Comparison of ENCODE assay signal across 9 cellular contexts in genomic region chr17:57357830-57358426, GRCh38.
A peak's percentile ranks its signal among the peaks of the same experiment; 100 is the strongest.
DNase-seq lines count a peak whose midpoint lies in the region; ATAC-seq lines count a peak whose summit lies in the region.
"Had no signal": no experiment of that assay in that cellular context is flagged by ENCODE, and none has a peak within 500 bp of the region (broad histone marks: within the 10 kb centered on the region; RNA-seq: fewer than 3 reads in every experiment).

No MANE protein-coding gene starts in this region.

- no peak overlapping the region for H3K27ac Mint-ChIP-seq in stimulated activated naive CD8-positive, alpha-beta T cell treated with anti-CD3 and anti-CD28 coated beads, Interleukin-15, amount 100 ng/mL, for 72 hours

- peak overlapping the region; percentile 34 to 67 for H3K4me3 Mint-ChIP-seq in stimulated activated naive CD8-positive, alpha-beta T cell treated with anti-CD3 and anti-CD28 coated beads, Interleukin-15, amount 100 ng/mL, for 72 hours

- H3K9me3 Mint-ChIP-seq in stimulated activated naive CD8-positive, alpha-beta T cell treated with anti-CD3 and anti-CD28 coated beads, Interleukin-15, amount 100 ng/mL, for 72 hours: no peaks in the 10 kb centered on the region

- H3K4me1 Mint-ChIP-seq in stimulated activated naive CD8-positive, alpha-beta T cell treated with anti-CD3 and anti-CD28 coated beads, Interleukin-15, amount 100 ng/mL, for 72 hours: peaks cover 64% of the 10 kb centered on the region

- peak; percentile 52 for ATAC-seq in HG03064 (IDR thresholded peaks at IDR 0.05; ENCODE audit: low read depth, unreplicated experiment)
- peak; percentile 91 for ATAC-seq in stimulated activated naive CD8-positive, alpha-beta T cell treated with anti-CD3 and anti-CD28 coated beads, Interleukin-15, amount 100 ng/mL, for 72 hours
- ATAC-seq: Panc1 had no signal

- H3K27me3 Mint-ChIP-seq in stimulated activated naive CD8-positive, alpha-beta T cell treated with anti-CD3 and anti-CD28 coated beads, Interleukin-15, amount 100 ng/mL, for 72 hours: no peaks in the 10 kb centered on the region

- DNase-seq in SIG-M5 treated with dmso at 0.1 percent for 504 hours (lab: John Stamatoyannopoulos, UW; ENCODE audit: unreplicated experiment) (peak; percentile 84), SIG-M5 (lab: John Stamatoyannopoulos, UW) (no peak), astrocyte of the hippocampus (ENCODE audit: low read depth, low spot score) (peak; percentile 20), DMS 273 (lab: John Stamatoyannopoulos, UW; ENCODE audit: unreplicated experiment) (no peak), NCI-H2196 (lab: John Stamatoyannopoulos, UW; ENCODE audit: unreplicated experiment) (no peak), Ammon's horn (ENCODE audit: low spot score) (no peak)
- DNase-seq in stimulated activated naive CD8-positive, alpha-beta T cell treated with anti-CD3 and anti-CD28 coated beads, Interleukin-15, amount 100 ng/mL, for 72 hours: peak in 1 of 2 donors; percentile 33

Comparison
In these comparisons a context has a peak if more than half of its experiments do, and no peak if none do; other contexts are left out.
1. DNase-seq: peak in SIG-M5 treated with dmso at 0.1 percent for 504 hours (single experiment) and astrocyte of the hippocampus (single experiment); none in SIG-M5 (single experiment), DMS 273 (single experiment), NCI-H2196 (single experiment) and Ammon's horn (single experiment).